8 cellular contexts compared by ENCODE assay signal in genomic region chrX:18983711-18984380, GRCh38. TPM values are rescaled to one million over a fixed set of nuclear protein-coding genes. Genes with fewer than 3 reads are reported as not detected.
DNase-seq lines count a peak whose midpoint lies in the region; ATAC-seq lines count a peak whose summit lies in the region.

Gene PHKA2 (minus strand): TSS chrX:18984114. CDS start chrX:18983932, 182 bp downstream.

- DNase-seq in NCI-H1092 (lab: John Stamatoyannopoulos, UW) (peak; percentile 28), NCI-H1092 treated with DMSO at 0.1 percent for 48 hours (lab: John Stamatoyannopoulos, UW) (no peak), HAP-1 (ENCODE audit: low spot score in 2 of 2) (peak; percentile 8 to 79), M059J (ENCODE audit: low read depth) (peak; percentile 64), myocyte (ENCODE audit: low read depth) (peak; percentile 61)
- DNase-seq in activated CD4-positive, alpha-beta memory T cell treated with anti-CD3 and anti-CD28 coated beads, Interleukin-2, amount 10 ng/mL, durations not matched to agents 7 days and 5 days = no peak

- peak within 1 kb of the TSS; percentile 80 for H3K27ac ChIP-seq in subcutaneous abdominal adipose tissue (ENCODE audit: low read depth, low read length)

- H3K36me3 ChIP-seq in HAP-1 (replicated peaks) (no peaks in the 10 kb centered on the region), subcutaneous abdominal adipose tissue (ENCODE audit: control insufficient read depth in 5 of 5, insufficient read depth in 5 of 5, low read length in 5 of 5) (peaks cover 0 to 7% (median 0%) of the 10 kb centered on the region in 5 donors)

- peak; percentile 72 for ATAC-seq in esophagus mucosa

- H3K36me3 Mint-ChIP-seq in activated CD4-positive, alpha-beta memory T cell treated with anti-CD3 and anti-CD28 coated beads, Interleukin-2, amount 10 ng/mL, durations not matched to agents 7 days and 5 days (ENCODE audit: low read depth) = no peaks in the 10 kb centered on the region

- peaks cover 24% of the 10 kb centered on the region for H3K4me1 Mint-ChIP-seq in activated CD4-positive, alpha-beta memory T cell treated with anti-CD3 and anti-CD28 coated beads, Interleukin-2, amount 10 ng/mL, durations not matched to agents 7 days and 5 days

- in situ Hi-C loops in HAP-1 (cut with MboI; ENCODE audit: low sequenced_read_pairs) = no loop called here

- peak within 1 kb of the TSS; percentile 76 for H3K4me3 Mint-ChIP-seq in activated CD4-positive, alpha-beta memory T cell treated with anti-CD3 and anti-CD28 coated beads, Interleukin-2, amount 10 ng/mL, durations not matched to agents 7 days and 5 days

- H3K4me3 ChIP-seq in HAP-1 (peak within 1 kb of the TSS; percentile 80), subcutaneous abdominal adipose tissue (ENCODE audit: low read depth in 1 of 5, low read length in 5 of 5) (peak within 1 kb of the TSS; percentile 70 to 87 (median 75))

- H3K4me1 ChIP-seq in HAP-1 = peaks cover 7% of the 10 kb centered on the region
- H3K4me1 ChIP-seq in subcutaneous abdominal adipose tissue (ENCODE audit: control insufficient read depth in 5 of 5, insufficient read depth in 5 of 5, low read length in 5 of 5) = peaks cover 0 to 26% (median 20%) of the 10 kb centered on the region in 5 donors

- H3K9me3 Mint-ChIP-seq in activated CD4-positive, alpha-beta memory T cell treated with anti-CD3 and anti-CD28 coated beads, Interleukin-2, amount 10 ng/mL, durations not matched to agents 7 days and 5 days = no peaks in the 10 kb centered on the region

- H3K9me3 ChIP-seq in HAP-1 (no peaks in the 10 kb centered on the region), subcutaneous abdominal adipose tissue (ENCODE audit: control insufficient read depth in 5 of 5, low read length in 5 of 5) (no peaks in the 10 kb centered on the region)

- no peaks in the 10 kb centered on the region for H3K27me3 ChIP-seq in HAP-1 (ENCODE audit: low read depth)
- H3K27me3 ChIP-seq in subcutaneous abdominal adipose tissue (ENCODE audit: control insufficient read depth in 5 of 5, insufficient read depth in 4 of 5, low read length in 5 of 5) = peaks cover 0 to 13% (median 2%) of the 10 kb centered on the region in 5 donors

- no peaks in the 10 kb centered on the region for H3K27me3 Mint-ChIP-seq in activated CD4-positive, alpha-beta memory T cell treated with anti-CD3 and anti-CD28 coated beads, Interleukin-2, amount 10 ng/mL, durations not matched to agents 7 days and 5 days

- CTCF ChIA-PET in activated CD4-positive, alpha-beta memory T cell treated with anti-CD3 and anti-CD28 coated beads, Interleukin-2, amount 10 ng/mL, durations not matched to agents 7 days and 5 days (lab: Charles Lee) = no interaction called here

- peak within 1 kb of the TSS; percentile 79 for H3K27ac Mint-ChIP-seq in activated CD4-positive, alpha-beta memory T cell treated with anti-CD3 and anti-CD28 coated beads, Interleukin-2, amount 10 ng/mL, durations not matched to agents 7 days and 5 days

- peak within 1 kb of the TSS; percentile 63 to 80 (median 70) for H3K9ac ChIP-seq in subcutaneous abdominal adipose tissue (ENCODE audit: low read length in 5 of 5)

- POLR2A ChIA-PET in activated CD4-positive, alpha-beta memory T cell treated with anti-CD3 and anti-CD28 coated beads, Interleukin-2, amount 10 ng/mL, durations not matched to agents 7 days and 5 days (lab: Charles Lee) = no interaction called here

RNA-seq across cellular contexts. Expression of gene PHKA2, which starts in this region (rescaled TPM):
- total RNA-seq in M059J (2014; rRNA removed; shearing (Covaris generic)) = 3.1 and 8.3 TPM in 2 replicates
- 10 to 100 TPM; 19.3 to 21.3 TPM for total RNA-seq in activated CD4-positive, alpha-beta memory T cell treated with anti-CD3 and anti-CD28 coated beads, Interleukin-2, amount 10 ng/mL, durations not matched to agents 7 days and 5 days
- total RNA-seq in esophagus mucosa (8.8 TPM), myocyte (5.6 and 9.1 TPM in 2 replicates)
- 8.1 TPM for polyA plus RNA-seq in myocyte (2012)

Comparison
In these comparisons a context has a peak if more than half of its experiments do, and no peak if none do; other contexts are left out.
1. DNase-seq: peak in NCI-H1092 (single experiment), HAP-1 (2 of 2), M059J (single experiment) and myocyte (single experiment); none in NCI-H1092 treated with DMSO at 0.1 percent for 48 hours (single experiment) and activated CD4-positive, alpha-beta memory T cell treated with anti-CD3 and anti-CD28 coated beads, Interleukin-2, amount 10 ng/mL, durations not matched to agents 7 days and 5 days (single experiment).